In the genomic region with DNA sequence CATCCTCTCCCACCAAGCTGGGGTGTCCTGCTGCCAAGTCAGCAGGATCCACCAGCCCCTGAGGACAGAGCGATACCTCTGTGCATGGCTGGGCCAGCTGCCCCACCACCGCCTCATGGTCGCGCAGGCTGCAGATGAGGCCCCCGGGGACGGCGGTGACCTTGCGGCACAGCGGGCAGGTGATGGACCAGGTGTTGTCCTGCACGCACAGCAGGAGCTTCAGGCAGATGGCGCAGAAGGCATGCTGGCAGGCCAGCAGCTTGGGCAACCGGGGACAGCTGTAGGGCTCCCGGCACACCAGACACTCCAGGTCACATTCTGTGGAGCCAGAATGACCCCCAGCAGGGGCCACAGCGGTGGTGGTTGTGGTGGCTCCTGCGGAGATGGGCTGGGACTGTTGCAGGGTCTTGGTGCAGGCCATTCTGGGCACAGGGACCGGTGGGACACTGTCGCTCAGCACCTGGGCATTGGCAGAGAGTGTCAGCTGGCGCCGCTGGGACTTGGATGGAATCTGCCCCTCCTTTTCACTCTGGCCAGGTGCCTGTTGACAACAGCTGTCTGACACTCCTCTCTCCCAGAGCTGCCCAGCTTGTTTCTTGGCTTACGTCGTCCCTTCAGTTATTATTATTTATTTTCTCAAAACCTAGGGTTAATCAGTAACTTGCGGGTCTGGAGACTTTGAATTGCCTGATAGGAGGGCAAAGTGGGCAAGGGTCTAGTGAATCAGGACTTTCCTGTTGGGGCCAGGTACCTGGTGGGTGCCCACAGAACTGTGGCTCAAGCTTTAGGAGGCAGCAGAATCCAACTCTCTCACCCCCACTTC, we compare ENCODE assay signal across 13 cellular contexts. TPM values are rescaled to one million over a fixed set of nuclear protein-coding genes. Genes with fewer than 3 reads are reported as not detected.
DNase-seq lines count a peak whose midpoint lies in the region; ATAC-seq, FAIRE-seq and TF ChIP-seq lines count a peak whose summit lies in the region.
"Had no signal": no experiment of that assay in that cellular context is flagged by ENCODE, and none has a peak within 500 bp of the region (broad histone marks: within the 10 kb centered on the region; RNA-seq: fewer than 3 reads in every experiment).

A gene with protein sequence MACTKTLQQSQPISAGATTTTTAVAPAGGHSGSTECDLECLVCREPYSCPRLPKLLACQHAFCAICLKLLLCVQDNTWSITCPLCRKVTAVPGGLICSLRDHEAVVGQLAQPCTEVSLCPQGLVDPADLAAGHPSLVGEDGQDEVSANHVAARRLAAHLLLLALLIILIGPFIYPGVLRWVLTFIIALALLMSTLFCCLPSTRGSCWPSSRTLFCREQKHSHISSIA (minus strand): TSS at position 603 of the 823 bp plus-strand sequence. CDS start 182 bp downstream, at position 421.

- H3K27ac Mint-ChIP-seq in WTC11 (peak within 1 kb of the TSS; percentile 99), nephron (peak within 1 kb of the TSS; percentile 70 to 82 (median 73))
- H3K27ac Mint-ChIP-seq: memory B cell had no signal

- H3K4me1 Mint-ChIP-seq in WTC11, result peaks cover 58% of the 10 kb centered on the region
- peaks cover 37% of the 10 kb centered on the region for H3K4me1 Mint-ChIP-seq in nephron
- H3K4me1 Mint-ChIP-seq: central memory CD8-positive, alpha-beta T cell had no signal

- H3K9me3 Mint-ChIP-seq in WTC11 (no peaks in the 10 kb centered on the region), nephron (peaks cover 2% of the 10 kb centered on the region)
- H3K9me3 Mint-ChIP-seq: central memory CD8-positive, alpha-beta T cell; memory B cell had no signal

- POLR2A ChIA-PET in WTC11 (lab: Charles Lee), result no interaction called here

- TF ChIP-seq CTCF in WTC11 (IDR thresholded peaks at IDR 0.05) (no peak), nephron (IDR thresholded peaks at IDR 0.05; ENCODE audit: unreplicated experiment in 3 of 3) (no peak), D721Med (IDR thresholded peaks at IDR 0.05; ENCODE audit: insufficient read depth, missing control alignments) (no peak)

- FAIRE-seq in D721Med (lab: Jason Lieb, UNC), result no peak
- FAIRE-seq: K562 had no signal

- CTCF ChIA-PET in WTC11 (lab: Charles Lee), result interaction anchor here (1.4 to 2.4 kb wide), 3 partner anchors 42 to 153 kb away, joined by 3 to 8 read pairs (median 3); no protein-coding TSS in a partner anchor

- DNase-seq in Caki2 (ENCODE audit: low read depth) (peak; percentile 12), NCI-H146 treated with DMSO at 0.1 percent for 48 hours (lab: John Stamatoyannopoulos, UW; ENCODE audit: unreplicated experiment) (peak; percentile 62), WTC11 (ENCODE audit: low spot score) (no peak), D721Med (ENCODE audit: insufficient read length, low spot score) (no peak)
- no peak for DNase-seq in central memory CD4-positive, alpha-beta T cell
- DNase-seq in activated T-cell treated with anti-CD3 and anti-CD28 coated beads, Interleukin-2, amount 50 U/mL, for 1 hour, result no peak
- DNase-seq: stimulated activated naive CD4-positive, alpha-beta T cell treated with Interleukin-2 at 50 U/mL for 16 hours had no signal

- no peaks in the 10 kb centered on the region; the same call in 1 of the 2 replicates for H3K27me3 Mint-ChIP-seq in WTC11 (ENCODE audit: low read depth)
- peaks cover 5% of the 10 kb centered on the region for H3K27me3 Mint-ChIP-seq in nephron (ENCODE audit: low read depth)

- H3K36me3 Mint-ChIP-seq in WTC11 (no peaks in the 10 kb centered on the region), nephron (ENCODE audit: low read depth) (no peaks in the 10 kb centered on the region)
- H3K36me3 Mint-ChIP-seq: memory B cell had no signal

- ATAC-seq in WTC11 (no peak), HG03039 (IDR thresholded peaks at IDR 0.05; ENCODE audit: unreplicated experiment) (no peak)
- ATAC-seq: K562, Panc1 had no signal

- in situ Hi-C loops in Caki2 (cut with HindIII; ENCODE audit: low pct_unique_long_range_greater_than_20kb, low sequenced_read_pairs), result no loop called here

- H3K4me3 Mint-ChIP-seq in WTC11, result no peak within 1 kb of the TSS
- no peak within 1 kb of the TSS for H3K4me3 Mint-ChIP-seq in nephron
- H3K4me3 Mint-ChIP-seq: central memory CD8-positive, alpha-beta T cell; memory B cell had no signal

TF ChIP-seq in WTC11, 78 proteins besides CTCF, POLR2A, EP300 and RAD21:
- no peak for TF ChIP-seq IRF2 (CRISPR knock-in tag; IDR thresholded peaks at IDR 0.05; ENCODE audit: borderline replicate concordance, low read depth)
- TF ChIP-seq E2F4 (CRISPR knock-in tag; IDR thresholded peaks at IDR 0.05; ENCODE audit: borderline replicate concordance, low read depth), result no peak
- no peak for TF ChIP-seq USF2 (CRISPR knock-in tag; IDR thresholded peaks at IDR 0.05)
- TF ChIP-seq, protein P1, sequence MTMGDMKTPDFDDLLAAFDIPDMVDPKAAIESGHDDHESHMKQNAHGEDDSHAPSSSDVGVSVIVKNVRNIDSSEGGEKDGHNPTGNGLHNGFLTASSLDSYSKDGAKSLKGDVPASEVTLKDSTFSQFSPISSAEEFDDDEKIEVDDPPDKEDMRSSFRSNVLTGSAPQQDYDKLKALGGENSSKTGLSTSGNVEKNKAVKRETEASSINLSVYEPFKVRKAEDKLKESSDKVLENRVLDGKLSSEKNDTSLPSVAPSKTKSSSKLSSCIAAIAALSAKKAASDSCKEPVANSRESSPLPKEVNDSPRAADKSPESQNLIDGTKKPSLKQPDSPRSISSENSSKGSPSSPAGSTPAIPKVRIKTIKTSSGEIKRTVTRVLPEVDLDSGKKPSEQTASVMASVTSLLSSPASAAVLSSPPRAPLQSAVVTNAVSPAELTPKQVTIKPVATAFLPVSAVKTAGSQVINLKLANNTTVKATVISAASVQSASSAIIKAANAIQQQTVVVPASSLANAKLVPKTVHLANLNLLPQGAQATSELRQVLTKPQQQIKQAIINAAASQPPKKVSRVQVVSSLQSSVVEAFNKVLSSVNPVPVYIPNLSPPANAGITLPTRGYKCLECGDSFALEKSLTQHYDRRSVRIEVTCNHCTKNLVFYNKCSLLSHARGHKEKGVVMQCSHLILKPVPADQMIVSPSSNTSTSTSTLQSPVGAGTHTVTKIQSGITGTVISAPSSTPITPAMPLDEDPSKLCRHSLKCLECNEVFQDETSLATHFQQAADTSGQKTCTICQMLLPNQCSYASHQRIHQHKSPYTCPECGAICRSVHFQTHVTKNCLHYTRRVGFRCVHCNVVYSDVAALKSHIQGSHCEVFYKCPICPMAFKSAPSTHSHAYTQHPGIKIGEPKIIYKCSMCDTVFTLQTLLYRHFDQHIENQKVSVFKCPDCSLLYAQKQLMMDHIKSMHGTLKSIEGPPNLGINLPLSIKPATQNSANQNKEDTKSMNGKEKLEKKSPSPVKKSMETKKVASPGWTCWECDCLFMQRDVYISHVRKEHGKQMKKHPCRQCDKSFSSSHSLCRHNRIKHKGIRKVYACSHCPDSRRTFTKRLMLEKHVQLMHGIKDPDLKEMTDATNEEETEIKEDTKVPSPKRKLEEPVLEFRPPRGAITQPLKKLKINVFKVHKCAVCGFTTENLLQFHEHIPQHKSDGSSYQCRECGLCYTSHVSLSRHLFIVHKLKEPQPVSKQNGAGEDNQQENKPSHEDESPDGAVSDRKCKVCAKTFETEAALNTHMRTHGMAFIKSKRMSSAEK (CRISPR knock-in tag; IDR thresholded peaks at IDR 0.05; ENCODE audit: borderline replicate concordance), result no peak

RNA-seq across cellular contexts. Expression of the gene that starts here (rescaled TPM):
- total RNA-seq in Caki2 (2014; rRNA removed; shearing (Covaris generic); ENCODE audit: low replicate concordance), result not detected in 2 replicates
- not detected in 3 replicates for total RNA-seq in WTC11 (2021)
- total RNA-seq: K562 had no signal

Comparison
In these comparisons a context has a peak if more than half of its experiments do, and no peak if none do; other contexts are left out.
1. Peak in DNase-seq in Caki2; RNA of the gene not detected or under 1 TPM.